20 cellular contexts compared by ENCODE assay signal in the genomic region with DNA sequence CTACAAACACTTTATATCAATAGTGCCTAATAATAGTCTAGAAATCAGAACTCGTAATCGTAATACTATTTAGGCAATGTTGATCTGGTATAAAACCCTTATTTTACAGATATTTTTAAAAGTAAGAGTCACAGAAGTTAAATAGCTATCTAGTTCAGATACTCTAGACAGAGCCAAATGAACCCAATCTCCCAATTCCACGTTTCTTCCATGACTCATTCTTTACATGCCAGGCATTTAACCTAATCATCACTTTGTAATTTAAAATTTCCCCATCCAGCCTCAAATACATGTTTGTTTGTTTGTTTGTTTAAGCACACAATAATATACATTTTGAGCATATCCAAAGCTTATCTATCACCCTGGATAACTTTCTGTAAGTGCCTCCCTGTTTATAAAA. TPM values are rescaled to one million over a fixed set of nuclear protein-coding genes. Genes with fewer than 3 reads are reported as not detected.
"Had no signal": no experiment of that assay in that cellular context is flagged by ENCODE, and none has a peak within 500 bp of the region (broad histone marks: within the 10 kb centered on the region; RNA-seq: fewer than 3 reads in every experiment).

No MANE protein-coding gene starts in this region.

- H3K27ac ChIP-seq: adrenal gland had no signal

- H3K9me3 ChIP-seq: adrenal gland had no signal

- H3K36me3 ChIP-seq: adrenal gland had no signal

- FAIRE-seq: colon, kidney had no signal

- H3K4me3 Mint-ChIP-seq: activated CD4-positive, alpha-beta T cell treated with anti-CD3 and anti-CD28 coated beads, Interleukin-2, amount 10 ng/mL, durations not matched to agents 7 days and 5 days; activated naive CD4-positive, alpha-beta T cell treated with anti-CD3 and anti-CD28 coated beads, Interleukin-2, amount 10 ng/mL, durations not matched to agents 7 days and 5 days; neural crest cell had no signal

- H3K4me1 Mint-ChIP-seq: activated CD4-positive, alpha-beta T cell treated with anti-CD3 and anti-CD28 coated beads, Interleukin-2, amount 10 ng/mL, durations not matched to agents 7 days and 5 days; activated naive CD4-positive, alpha-beta T cell treated with anti-CD3 and anti-CD28 coated beads, Interleukin-2, amount 10 ng/mL, durations not matched to agents 7 days and 5 days had no signal

- H3K9me3 Mint-ChIP-seq: activated CD4-positive, alpha-beta T cell treated with anti-CD3 and anti-CD28 coated beads, Interleukin-2, amount 10 ng/mL, durations not matched to agents 7 days and 5 days; activated T-helper 2 cell treated with anti-CD3 and anti-CD28 coated beads, Interferon-gamma antibody, Interleukin-2, Interleukin-4, amounts not matched to agents 10 μg/mL and 5 μg/mL and 100 μg/mL, durations not matched to agents 14 hours and 24 hours and 36 hours; neural crest cell had no signal

- H3K36me3 Mint-ChIP-seq: activated naive CD4-positive, alpha-beta T cell treated with anti-CD3 and anti-CD28 coated beads, Interleukin-2, amount 10 ng/mL, durations not matched to agents 7 days and 5 days had no signal

- H3K27me3 Mint-ChIP-seq: activated CD4-positive, alpha-beta T cell treated with anti-CD3 and anti-CD28 coated beads, Interleukin-2, amount 10 ng/mL, durations not matched to agents 7 days and 5 days; activated naive CD4-positive, alpha-beta T cell treated with anti-CD3 and anti-CD28 coated beads, Interleukin-2, amount 10 ng/mL, durations not matched to agents 7 days and 5 days had no signal

- H3K4me3 ChIP-seq: adrenal gland had no signal

- H3K27ac Mint-ChIP-seq: activated CD4-positive, alpha-beta T cell treated with anti-CD3 and anti-CD28 coated beads, Interleukin-2, amount 10 ng/mL, durations not matched to agents 7 days and 5 days; activated naive CD4-positive, alpha-beta T cell treated with anti-CD3 and anti-CD28 coated beads, Interleukin-2, amount 10 ng/mL, durations not matched to agents 7 days and 5 days; activated T-helper 2 cell treated with anti-CD3 and anti-CD28 coated beads, Interferon-gamma antibody, Interleukin-2, Interleukin-4, amounts not matched to agents 10 μg/mL and 5 μg/mL and 100 μg/mL, durations not matched to agents 14 hours and 24 hours and 36 hours had no signal

- H3K27me3 ChIP-seq: adrenal gland had no signal

- DNase-seq: activated CD4-positive, alpha-beta T cell treated with anti-CD3 and anti-CD28 coated beads, Interleukin-2, amount 10 ng/mL, durations not matched to agents 7 days and 5 days; activated CD4-positive, CD25-positive, alpha-beta regulatory T cell; activated CD8-positive, alpha-beta memory T cell treated with anti-CD3 and anti-CD28 coated beads for 24 hours; activated naive CD4-positive, alpha-beta T cell treated with anti-CD3 and anti-CD28 coated beads, Interleukin-2, amount 10 ng/mL, durations not matched to agents 7 days and 5 days; adrenal gland; kidney; left ventricle myocardium superior; mesenchymal stem cell; retina; stimulated activated CD4-positive, alpha-beta T cell treated with anti-CD3 and anti-CD28 coated beads, Interleukin-4, amount 100 ng/mL, for 1 hour; stimulated activated CD8-positive, alpha-beta memory T cell treated with anti-CD3 and anti-CD28 coated beads, Interleukin-4, amount 100 ng/mL, for 48 hours; stimulated activated naive CD8-positive, alpha-beta T cell treated with anti-CD3 and anti-CD28 coated beads, Interleukin-15, Interleukin-2, amounts not matched to agents 100 U/mL and 50 U/mL, for 24 hours had no signal

- H3K4me1 ChIP-seq: adrenal gland had no signal

RNA-seq across cellular contexts. Expression of gene GARIN6, which starts 36.4 kb away (rescaled TPM):
- total RNA-seq: activated CD4-positive, alpha-beta T cell treated with anti-CD3 and anti-CD28 coated beads, Interleukin-2, amount 10 ng/mL, durations not matched to agents 7 days and 5 days; activated T-helper 2 cell treated with anti-CD3 and anti-CD28 coated beads, Interferon-gamma antibody, Interleukin-2, Interleukin-4, amounts not matched to agents 10 μg/mL and 5 μg/mL and 100 μg/mL, durations not matched to agents 14 hours and 24 hours and 36 hours; adrenal gland; fibroblast of lung; kidney; left ventricle myocardium superior; neural crest cell; osteocyte; T-helper 2 cell treated with Interferon-gamma antibody and Interleukin-4, amounts not matched to agents 100 ng/mL and 5 ng/mL, for 36 hours; temporal lobe; ureter had no signal
